ENCODE assay signal across 14 cellular contexts in genomic region chr6:148313483-148313882, GRCh38.
"Had no signal": no experiment of that assay in that cellular context is flagged by ENCODE, and none has a peak within 500 bp of the region (broad histone marks: within the 10 kb centered on the region; RNA-seq: fewer than 3 reads in every experiment).

No MANE protein-coding gene starts in this region.

- H3K27ac Mint-ChIP-seq: activated CD4-positive, alpha-beta T cell treated with anti-CD3 and anti-CD28 coated beads, Interleukin-2, amount 10 ng/mL, durations not matched to agents 7 days and 5 days; activated naive CD8-positive, alpha-beta T cell treated with anti-CD3 and anti-CD28 coated beads, Interleukin-2, amount 50 U/mL, for 24 hours; naive B cell; T-helper 1 cell treated with Interleukin-12 subunit alpha and Interleukin-12 subunit beta and Interleukin-4 antibody, amounts not matched to agents 30 μg/mL and 1 μg/mL, for 36 hours had no signal

- H3K9me3 Mint-ChIP-seq: activated CD4-positive, alpha-beta T cell treated with anti-CD3 and anti-CD28 coated beads, Interleukin-2, amount 10 ng/mL, durations not matched to agents 7 days and 5 days; activated naive CD8-positive, alpha-beta T cell treated with anti-CD3 and anti-CD28 coated beads, Interleukin-2, amount 50 U/mL, for 24 hours; T-helper 1 cell treated with Interleukin-12 subunit alpha and Interleukin-12 subunit beta and Interleukin-4 antibody, amounts not matched to agents 30 μg/mL and 1 μg/mL, for 36 hours had no signal

- H3K4me3 Mint-ChIP-seq: activated CD4-positive, alpha-beta T cell treated with anti-CD3 and anti-CD28 coated beads, Interleukin-2, amount 10 ng/mL, durations not matched to agents 7 days and 5 days; activated naive CD8-positive, alpha-beta T cell treated with anti-CD3 and anti-CD28 coated beads, Interleukin-2, amount 50 U/mL, for 24 hours; naive B cell; T-helper 1 cell treated with Interleukin-12 subunit alpha and Interleukin-12 subunit beta and Interleukin-4 antibody, amounts not matched to agents 30 μg/mL and 1 μg/mL, for 36 hours had no signal

- H3K27ac ChIP-seq: ascending aorta, heart right ventricle, tibial nerve had no signal

- H3K4me1 Mint-ChIP-seq: activated CD4-positive, alpha-beta T cell treated with anti-CD3 and anti-CD28 coated beads, Interleukin-2, amount 10 ng/mL, durations not matched to agents 7 days and 5 days; activated naive CD8-positive, alpha-beta T cell treated with anti-CD3 and anti-CD28 coated beads, Interleukin-2, amount 50 U/mL, for 24 hours; naive B cell had no signal

- DNase-seq: activated CD4-positive, alpha-beta T cell treated with anti-CD3 and anti-CD28 coated beads, Interleukin-2, amount 10 ng/mL, durations not matched to agents 7 days and 5 days; activated CD4-positive, CD25-positive, alpha-beta regulatory T cell; activated CD8-positive, alpha-beta memory T cell treated with anti-CD3 and anti-CD28 coated beads for 24 hours; activated naive CD4-positive, alpha-beta T cell treated with Interleukin-2 at 50 U/mL for 16 hours; activated naive CD8-positive, alpha-beta T cell treated with anti-CD3 and anti-CD28 coated beads, Interleukin-2, amount 50 U/mL, for 24 hours; effector CD4-positive, alpha-beta T cell; heart right ventricle; left ventricle myocardium superior; naive B cell; posterior cingulate gyrus; small intestine had no signal

- H3K36me3 Mint-ChIP-seq: naive B cell had no signal

- ATAC-seq: activated naive CD8-positive, alpha-beta T cell treated with anti-CD3 and anti-CD28 coated beads, Interleukin-2, amount 50 U/mL, for 24 hours; heart right ventricle; left ventricle myocardium superior had no signal
